Comparison of ENCODE assay signal across 8 cellular contexts in genomic region chr20:760751-761417, GRCh38. TPM values are rescaled to one million over a fixed set of nuclear protein-coding genes. Genes with fewer than 3 reads are reported as not detected.
DNase-seq lines count a peak whose midpoint lies in the region; ATAC-seq and TF ChIP-seq lines count a peak whose summit lies in the region.

No MANE protein-coding gene starts in this region.

- H3K4me2 ChIP-seq in Karpas-422 (ENCODE audit: low read depth, low read length, poor library complexity, severe bottlenecking), result no peak overlapping the region

- no peaks in the 10 kb centered on the region for H3K4me1 ChIP-seq in CD4-positive, CD25-positive, alpha-beta regulatory T cell (ENCODE audit: control insufficient read depth, insufficient read depth, low read length, poor library complexity, severe bottlenecking)
- H3K4me1 ChIP-seq in Karpas-422 (ENCODE audit: low read length) (no peaks in the 10 kb centered on the region), thoracic aorta (ENCODE audit: control insufficient read depth in 1 of 2, low read depth in 2 of 2) (no peaks in the 10 kb centered on the region)

- peak; percentile 67 for TF ChIP-seq CTCF in kidney epithelial cell (IDR thresholded peaks at IDR 0.05; ENCODE audit: insufficient read depth, low read length, poor library complexity, severe bottlenecking)
- TF ChIP-seq CTCF in thoracic aorta (IDR thresholded peaks at IDR 0.05), result peak; percentile 34

- no peaks in the 10 kb centered on the region for H4K20me1 ChIP-seq in Karpas-422 (ENCODE audit: insufficient read depth, low read depth, low read length)

- H3K27me3 ChIP-seq in CD4-positive, CD25-positive, alpha-beta regulatory T cell (ENCODE audit: control insufficient read depth, insufficient read depth, low read length), result no peaks in the 10 kb centered on the region
- H3K27me3 ChIP-seq in Karpas-422 (ENCODE audit: low read length), result no peaks in the 10 kb centered on the region
- peaks cover 7% of the 10 kb centered on the region for H3K27me3 ChIP-seq in kidney epithelial cell (ENCODE audit: control insufficient read depth, insufficient read depth, low read length)
- no peaks in the 10 kb centered on the region for H3K27me3 ChIP-seq in thoracic aorta (replicated peaks; ENCODE audit: insufficient read depth)

- H2AFZ ChIP-seq in Karpas-422 (ENCODE audit: low read length), result no peak overlapping the region

- peaks cover 0 to 8% (median 0%) of the 10 kb centered on the region in 4 donors for H3K4me1 Mint-ChIP-seq in CD4-positive, CD25-positive, alpha-beta regulatory T cell

- no peak overlapping the region for H3K4me3 Mint-ChIP-seq in CD4-positive, CD25-positive, alpha-beta regulatory T cell

- DNase-seq in CD4-positive, CD25-positive, alpha-beta regulatory T cell, result peak in 2 of 3 donors; percentile 6 to 41
- DNase-seq in Karpas-422 (peak; percentile 83), kidney epithelial cell (ENCODE audit: low read depth) (no peak), thoracic aorta (ENCODE audit: low spot score) (no peak), DMS153 treated with DMSO at 0.1 percent for 48 hours (lab: John Stamatoyannopoulos, UW; ENCODE audit: unreplicated experiment) (no peak), NCI-H1105 treated with DMSO at 0.1 percent for 48 hours (lab: John Stamatoyannopoulos, UW) (no peak), NCI-H1436 treated with DMSO at 0.1 percent for 48 hours (lab: John Stamatoyannopoulos, UW) (no peak)
- peak in 1 of 2 donors; percentile 68 for DNase-seq in activated naive CD4-positive, alpha-beta T cell treated with anti-CD3 and anti-CD28 coated beads, Interleukin-2, amount 50 U/mL, for 72 hours (ENCODE audit: low spot score in 2 of 2)

- H3K9me2 ChIP-seq in Karpas-422 (replicated peaks; ENCODE audit: insufficient read depth, low read length), result no peaks in the 10 kb centered on the region

- no peak for ATAC-seq in CD4-positive, CD25-positive, alpha-beta regulatory T cell (ENCODE audit: low read depth in 2 of 2)
- peak; percentile 69 to 78 for ATAC-seq in activated naive CD4-positive, alpha-beta T cell treated with anti-CD3 and anti-CD28 coated beads, Interleukin-2, amount 50 U/mL, for 72 hours
- ATAC-seq in thoracic aorta (ENCODE audit: insufficient number of reproducible peaks, low FRiP score, low read depth), result no peak

- H3K27me3 Mint-ChIP-seq in CD4-positive, CD25-positive, alpha-beta regulatory T cell, result peaks cover 30% of the 10 kb centered on the region

- no peaks in the 10 kb centered on the region for H3K9me3 Mint-ChIP-seq in CD4-positive, CD25-positive, alpha-beta regulatory T cell
- H3K9me3 Mint-ChIP-seq in activated naive CD4-positive, alpha-beta T cell treated with anti-CD3 and anti-CD28 coated beads, Interleukin-2, amount 50 U/mL, for 72 hours, result no peaks in the 10 kb centered on the region

- no peak overlapping the region for H3K4me3 ChIP-seq in CD4-positive, CD25-positive, alpha-beta regulatory T cell (ENCODE audit: low read depth, low read length)
- H3K4me3 ChIP-seq in Karpas-422 (ENCODE audit: low read length), result no peak overlapping the region
- no peak overlapping the region for H3K4me3 ChIP-seq in kidney epithelial cell (ENCODE audit: low read depth, low read length)
- no peak overlapping the region for H3K4me3 ChIP-seq in thoracic aorta

- H3K36me3 ChIP-seq in CD4-positive, CD25-positive, alpha-beta regulatory T cell (ENCODE audit: control insufficient read depth, insufficient read depth, low read length), result no peaks in the 10 kb centered on the region
- no peaks in the 10 kb centered on the region for H3K36me3 ChIP-seq in Karpas-422 (ENCODE audit: insufficient read depth, low read length)
- no peaks in the 10 kb centered on the region for H3K36me3 ChIP-seq in kidney epithelial cell (ENCODE audit: control insufficient read depth, insufficient read depth, low read length)
- H3K36me3 ChIP-seq in thoracic aorta, result no peaks in the 10 kb centered on the region

- no peaks in the 10 kb centered on the region for H3K79me2 ChIP-seq in Karpas-422 (ENCODE audit: low read length)

- no peaks in the 10 kb centered on the region for H3K36me3 Mint-ChIP-seq in CD4-positive, CD25-positive, alpha-beta regulatory T cell
- H3K36me3 Mint-ChIP-seq in activated naive CD4-positive, alpha-beta T cell treated with anti-CD3 and anti-CD28 coated beads, Interleukin-2, amount 50 U/mL, for 72 hours, result no peaks in the 10 kb centered on the region

- no peak overlapping the region for H3K9ac ChIP-seq in Karpas-422 (ENCODE audit: low read length)

- no peaks in the 10 kb centered on the region for H3K9me3 ChIP-seq in CD4-positive, CD25-positive, alpha-beta regulatory T cell (ENCODE audit: control insufficient read depth in 2 of 2, low read length in 2 of 2)
- H3K9me3 ChIP-seq in Karpas-422 (ENCODE audit: low read length) (no peaks in the 10 kb centered on the region), thoracic aorta (no peaks in the 10 kb centered on the region)

- no peak overlapping the region for H3K27ac Mint-ChIP-seq in CD4-positive, CD25-positive, alpha-beta regulatory T cell
- H3K27ac Mint-ChIP-seq in activated naive CD4-positive, alpha-beta T cell treated with anti-CD3 and anti-CD28 coated beads, Interleukin-2, amount 50 U/mL, for 72 hours, result no peak overlapping the region

- H3K27ac ChIP-seq in CD4-positive, CD25-positive, alpha-beta regulatory T cell (ENCODE audit: insufficient read depth, low read length, poor library complexity, severe bottlenecking), result no peak overlapping the region
- H3K27ac ChIP-seq in Karpas-422 (ENCODE audit: low read length) (no peak overlapping the region), thoracic aorta (no peak overlapping the region)

RNA-seq across cellular contexts. Expression of gene SLC52A3, which starts 7.4 kb away (rescaled TPM):
- not detected for total RNA-seq in CD4-positive, CD25-positive, alpha-beta regulatory T cell
- polyA plus RNA-seq in CD4-positive, CD25-positive, alpha-beta regulatory T cell, result not detected
- total RNA-seq in Karpas-422 (2014; rRNA removed; shearing (Covaris generic); ENCODE audit: low replicate concordance), result not detected in 2 replicates
- total RNA-seq in activated naive CD4-positive, alpha-beta T cell treated with anti-CD3 and anti-CD28 coated beads, Interleukin-2, amount 50 U/mL, for 72 hours, result not detected
- total RNA-seq in kidney epithelial cell (2.7 and 2.8 TPM in 2 replicates), thoracic aorta (1 to 10 TPM in 1 of 2 donors, under 1 TPM in 1; 0.54 to 1.5 TPM)

Comparison
In these comparisons a context has a peak if more than half of its experiments do, and no peak if none do; other contexts are left out.
1. ATAC-seq: peak in activated naive CD4-positive, alpha-beta T cell treated with anti-CD3 and anti-CD28 coated beads, Interleukin-2, amount 50 U/mL, for 72 hours (2 of 2); none in CD4-positive, CD25-positive, alpha-beta regulatory T cell (0 of 2) and thoracic aorta (single experiment).
2. DNase-seq: peak in CD4-positive, CD25-positive, alpha-beta regulatory T cell (2 of 3) and Karpas-422 (single experiment); none in kidney epithelial cell (single experiment), thoracic aorta (single experiment), DMS153 treated with DMSO at 0.1 percent for 48 hours (single experiment), NCI-H1105 treated with DMSO at 0.1 percent for 48 hours (single experiment) and NCI-H1436 treated with DMSO at 0.1 percent for 48 hours (single experiment).